8 cellular contexts compared by ENCODE assay signal in genomic region chr13:50127017-50127725, GRCh38.
A peak's percentile ranks its signal among the peaks of the same experiment; 100 is the strongest.
DNase-seq lines count a peak whose midpoint lies in the region; ATAC-seq lines count a peak whose summit lies in the region.

No MANE protein-coding gene starts in this region.

- H3K4me3 ChIP-seq in mucosa of rectum (ENCODE audit: low read length in 2 of 2): peak overlapping the region; percentile 85 to 87
- H3K4me3 ChIP-seq in thymus (ENCODE audit: low read length): peak overlapping the region; percentile 66

- DNase-seq in ELR (ENCODE audit: low read depth): peak; percentile 35
- peak; percentile 71 for DNase-seq in activated CD4-positive, alpha-beta T cell treated with anti-CD3 and anti-CD28 coated beads for 48 hours
- DNase-seq in effector CD4-positive, alpha-beta T cell: peak; percentile 26
- DNase-seq in cerebellar nuclear complex (lab: John Stamatoyannopoulos, UW): no peak
- DNase-seq in cortex of kidney (lab: John Stamatoyannopoulos, UW): no peak

- H3K36me3 ChIP-seq in mucosa of rectum (ENCODE audit: control insufficient read depth in 2 of 2, insufficient read depth in 2 of 2, low read length in 2 of 2): no peaks in the 10 kb centered on the region
- H3K36me3 ChIP-seq in thymus (ENCODE audit: control insufficient read depth, insufficient read depth): no peaks in the 10 kb centered on the region

- peaks cover 43 to 45% of the 10 kb centered on the region in 2 donors for H3K4me1 ChIP-seq in mucosa of rectum (ENCODE audit: control insufficient read depth in 2 of 2, insufficient read depth in 2 of 2, low read length in 2 of 2)
- peaks cover 41% of the 10 kb centered on the region for H3K4me1 ChIP-seq in thymus (ENCODE audit: control insufficient read depth, insufficient read depth, low read length)

- ATAC-seq in HG03565 (IDR thresholded peaks at IDR 0.05; ENCODE audit: unreplicated experiment): no peak

- H3K27me3 ChIP-seq in mucosa of rectum (ENCODE audit: control insufficient read depth in 2 of 2, insufficient read depth in 2 of 2, low read length in 2 of 2): peaks cover 31 to 36% of the 10 kb centered on the region in 2 donors
- H3K27me3 ChIP-seq in thymus (ENCODE audit: control insufficient read depth, insufficient read depth): peaks cover 38% of the 10 kb centered on the region

- 39% methylated on average over 50 of the region's 50 CpGs for WGBS in thymus

- peak overlapping the region; percentile 100 for H3K27ac ChIP-seq in mucosa of rectum (ENCODE audit: low read depth in 2 of 2, low read length in 2 of 2)
- peak overlapping the region; percentile 99 for H3K27ac ChIP-seq in thymus (ENCODE audit: low read depth)

- H3K9ac ChIP-seq in mucosa of rectum (ENCODE audit: low read depth in 1 of 2, low read length in 2 of 2): peak overlapping the region; percentile 34 to 100

- no peaks in the 10 kb centered on the region for H3K9me3 ChIP-seq in mucosa of rectum (ENCODE audit: control insufficient read depth in 2 of 2, low read length in 2 of 2)
- no peaks in the 10 kb centered on the region for H3K9me3 ChIP-seq in thymus (ENCODE audit: control insufficient read depth)

Comparison
In these comparisons a context has a peak if more than half of its experiments do, and no peak if none do; other contexts are left out.
1. DNase-seq: peak in ELR (single experiment), activated CD4-positive, alpha-beta T cell treated with anti-CD3 and anti-CD28 coated beads for 48 hours (single experiment) and effector CD4-positive, alpha-beta T cell (single experiment); none in cerebellar nuclear complex (0 of 2) and cortex of kidney (single experiment).